8 cellular contexts compared by ENCODE assay signal in genomic region chrX:147911192-147912022, GRCh38.
DNase-seq lines count a peak whose midpoint lies in the region; ATAC-seq and TF ChIP-seq lines count a peak whose summit lies in the region.

FMR1 (plus strand) TSS chrX:147911919; CDS start chrX:147912180, 261 bp downstream.

- DNase-seq in AG09319 (ENCODE audit: extremely low read depth, low read depth): peak; percentile 82
- DNase-seq in NCI-H446 (lab: John Stamatoyannopoulos, UW): peak; percentile 54 to 92
- peak; percentile 87 for DNase-seq in activated CD4-positive, CD25-positive, alpha-beta regulatory T cell treated with anti-CD3 and anti-CD28 coated beads, Interleukin-2, amount 50 U/mL, for 16 hours (ENCODE audit: low read depth, low spot score)
- DNase-seq in central memory CD4-positive, alpha-beta T cell: peak; percentile 94
- peak; percentile 93 for DNase-seq in islet precursor cell
- peak; percentile 85 for DNase-seq in stimulated activated CD4-positive, alpha-beta T cell treated with anti-CD3 and anti-CD28 coated beads, Interleukin-12 subunit alpha, Interleukin-12 subunit beta, amount 100 ng/mL, for 4 hours

- ATAC-seq in GM19025 (IDR thresholded peaks at IDR 0.05; ENCODE audit: low read depth, unreplicated experiment) (peak; percentile 90), HG03280 (IDR thresholded peaks at IDR 0.05; ENCODE audit: unreplicated experiment) (peak; percentile 90)

- no peak for TF ChIP-seq CTCF in AG09319 (IDR thresholded peaks at IDR 0.05; ENCODE audit: low read depth, low read length)

Comparison
In these comparisons a context has a peak if more than half of its experiments do, and no peak if none do; other contexts are left out.
1. Peak in every context shown above with its lines: DNase-seq and ATAC-seq.